In genomic region chr10:125766511-125766910, GRCh38 we compare ENCODE assay signal across 8 cellular contexts. TPM values are rescaled to one million over a fixed set of nuclear protein-coding genes. Genes with fewer than 3 reads are reported as not detected.
"Had no signal": no experiment of that assay in that cellular context is flagged by ENCODE, and none has a peak within 500 bp of the region (broad histone marks: within the 10 kb centered on the region; RNA-seq: fewer than 3 reads in every experiment).

No MANE protein-coding gene starts in this region.

- ATAC-seq: GM12878 had no signal

- DNase-seq: GDM1, GF-D8 had no signal

- FAIRE-seq: G401.6, GM12878, GM12891, GM12892, GM18507, GM19239 had no signal

- H3K4me3 ChIP-seq: GM12878 had no signal

RNA-seq across cellular contexts. Expression of gene MMP21, which starts 9.1 kb away (rescaled TPM):
- total RNA-seq: GM12878 had no signal
